ENCODE assay signal across 8 cellular contexts in the genomic region with DNA sequence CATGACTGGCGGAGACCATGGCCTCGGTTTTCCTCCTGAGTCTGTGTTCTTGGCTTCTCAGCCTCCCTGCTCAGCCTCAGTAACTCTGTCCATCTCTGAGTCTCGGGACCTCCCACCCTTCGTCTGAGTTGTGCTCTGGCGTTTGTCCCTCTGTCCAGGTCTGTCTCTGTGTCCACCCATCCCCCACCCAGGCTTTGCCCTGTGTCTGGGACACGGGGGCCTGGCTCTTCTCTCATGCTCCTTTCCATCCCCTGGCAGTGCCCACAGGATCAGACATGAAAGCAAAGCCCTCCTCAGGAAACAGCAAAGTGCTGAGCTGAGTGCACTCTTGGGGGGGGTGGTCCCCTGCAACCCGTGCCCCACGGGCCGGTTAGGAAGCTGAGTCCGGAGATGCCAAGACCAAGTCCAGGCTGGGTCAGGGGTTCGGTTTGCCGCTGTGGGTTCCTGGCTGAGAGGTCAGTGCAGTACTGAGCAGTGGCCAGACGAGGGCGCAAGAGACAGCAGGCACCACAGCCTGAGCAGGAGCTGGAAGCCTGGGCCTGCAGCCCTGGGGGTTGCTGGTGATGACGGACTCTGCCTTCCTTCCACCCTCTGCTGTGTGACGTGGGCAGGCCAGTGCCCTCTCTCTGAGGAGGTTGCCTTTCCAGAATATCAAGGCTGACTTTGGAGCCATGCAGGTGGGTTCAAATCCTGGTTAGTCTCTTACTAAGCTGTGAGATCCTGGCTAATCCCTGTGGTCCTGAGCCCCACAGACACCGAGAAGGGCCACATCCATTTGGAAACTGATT. TPM values are rescaled to one million over a fixed set of nuclear protein-coding genes. Genes with fewer than 3 reads are reported as not detected.
DNase-seq lines count a peak whose midpoint lies in the region; ATAC-seq and TF ChIP-seq lines count a peak whose summit lies in the region.

No MANE protein-coding gene starts in this region.

- no peaks in the 10 kb centered on the region for H3K79me2 ChIP-seq in fibroblast of lung (ENCODE audit: control insufficient read depth, insufficient read depth, low read length)

- H3K27me3 Mint-ChIP-seq in activated T-cell treated with anti-CD3 and anti-CD28 coated beads, Interleukin-2, amount 50 U/mL, for 72 hours (ENCODE audit: low read depth) = no peaks in the 10 kb centered on the region
- H3K27me3 Mint-ChIP-seq in nephron (ENCODE audit: low read depth) = peaks cover 10% of the 10 kb centered on the region

- peaks cover 0 to 46% (median 21%) of the 10 kb centered on the region in 4 donors for H3K4me1 ChIP-seq in Peyer's patch
- H3K4me1 ChIP-seq in fibroblast of lung (ENCODE audit: control insufficient read depth, extremely low read depth, insufficient read depth, low read length) = no peaks in the 10 kb centered on the region

- no peaks in the 10 kb centered on the region for H3K9me3 ChIP-seq in Peyer's patch
- no peaks in the 10 kb centered on the region for H3K9me3 ChIP-seq in fibroblast of lung (ENCODE audit: control insufficient read depth, insufficient read depth, low read depth, low read length)

- DNase-seq in AG20443 (ENCODE audit: low spot score) = peak; percentile 94
- peak; percentile 86 to 92 (median 88) for DNase-seq in Peyer's patch
- DNase-seq in activated T-cell treated with anti-CD3 and anti-CD28 coated beads, Interleukin-2, amount 50 U/mL, for 72 hours = peak; percentile 85 to 87
- peak; percentile 59 to 68 for DNase-seq in fibroblast of lung (ENCODE audit: low read depth in 2 of 2)
- DNase-seq in stimulated activated naive CD4-positive, alpha-beta T cell treated with Interleukin-2 at 50 U/mL for 16 hours (lab: John Stamatoyannopoulos, UW) = peak; percentile 64

- H3K27ac Mint-ChIP-seq in activated T-cell treated with anti-CD3 and anti-CD28 coated beads, Interleukin-2, amount 50 U/mL, for 72 hours = no peak overlapping the region
- H3K27ac Mint-ChIP-seq in nephron = peak overlapping the region in 1 of 3 experiments; percentile 69

- ATAC-seq in GM18870 (IDR thresholded peaks at IDR 0.05; ENCODE audit: unreplicated experiment) (peak; percentile 34), HG03439 (IDR thresholded peaks at IDR 0.05; ENCODE audit: unreplicated experiment) (peak; percentile 56)
- peak; percentile 66 to 76 for ATAC-seq in activated T-cell treated with anti-CD3 and anti-CD28 coated beads, Interleukin-2, amount 50 U/mL, for 72 hours (replicated peaks in 1 of 2)

- H3K36me3 Mint-ChIP-seq in activated T-cell treated with anti-CD3 and anti-CD28 coated beads, Interleukin-2, amount 50 U/mL, for 72 hours (ENCODE audit: insufficient read depth in 2 of 2) = no peaks in the 10 kb centered on the region
- no peaks in the 10 kb centered on the region for H3K36me3 Mint-ChIP-seq in nephron (ENCODE audit: low read depth)

- H3K9me3 Mint-ChIP-seq in activated T-cell treated with anti-CD3 and anti-CD28 coated beads, Interleukin-2, amount 50 U/mL, for 72 hours = no peaks in the 10 kb centered on the region
- no peaks in the 10 kb centered on the region for H3K9me3 Mint-ChIP-seq in nephron

- H3K9ac ChIP-seq in fibroblast of lung (ENCODE audit: insufficient read depth, low read length) = no peak overlapping the region

- H3K36me3 ChIP-seq in Peyer's patch (no peaks in the 10 kb centered on the region), fibroblast of lung (ENCODE audit: control insufficient read depth, insufficient read depth, low read length) (no peaks in the 10 kb centered on the region)

- peaks cover 42% of the 10 kb centered on the region for H3K4me1 Mint-ChIP-seq in activated T-cell treated with anti-CD3 and anti-CD28 coated beads, Interleukin-2, amount 50 U/mL, for 72 hours (ENCODE audit: low read depth)
- peaks cover 14% of the 10 kb centered on the region for H3K4me1 Mint-ChIP-seq in nephron

- TF ChIP-seq CTCF in Peyer's patch (IDR thresholded peaks at IDR 0.05) (peak; percentile 95 to 98 (median 98)), fibroblast of lung (conservative IDR thresholded peaks at IDR 0.05 in 1 of 2, IDR thresholded peaks at IDR 0.05 in 1 of 2; ENCODE audit: low read depth in 1 of 2, low read length in 2 of 2) (peak; percentile 93 to 98), nephron (IDR thresholded peaks at IDR 0.05; ENCODE audit: unreplicated experiment in 3 of 3) (peak; percentile 93 to 97 (median 96))

- H3K4me2 ChIP-seq in fibroblast of lung (ENCODE audit: extremely low read depth, insufficient read depth, low read length) = no peak overlapping the region

- H2AFZ ChIP-seq in fibroblast of lung (ENCODE audit: low read length) = no peak overlapping the region

- H3K4me3 ChIP-seq in Peyer's patch (peak overlapping the region in 2 of 4 donors; percentile 31 to 34), fibroblast of lung (replicated peaks in 1 of 4; ENCODE audit: control extremely low read depth in 1 of 4, insufficient read depth in 1 of 4, low read depth in 3 of 4, low read length in 4 of 4) (no peak overlapping the region)

- H4K20me1 ChIP-seq in fibroblast of lung (ENCODE audit: control insufficient read depth, extremely low read depth, insufficient read depth, low read length) = no peaks in the 10 kb centered on the region

- TF ChIP-seq POLR2A in Peyer's patch (IDR thresholded peaks at IDR 0.05) = no peak

- H3K27me3 ChIP-seq in Peyer's patch = no peaks in the 10 kb centered on the region
- H3K27me3 ChIP-seq in fibroblast of lung (ENCODE audit: control insufficient read depth, insufficient read depth, low read length) = no peaks in the 10 kb centered on the region

- H3K27ac ChIP-seq in Peyer's patch (peak overlapping the region; percentile 74 to 85 (median 80)), fibroblast of lung (ENCODE audit: insufficient read depth, low read length) (no peak overlapping the region)

- peak overlapping the region in 1 of 2 donors; percentile 40 for H3K4me3 Mint-ChIP-seq in activated T-cell treated with anti-CD3 and anti-CD28 coated beads, Interleukin-2, amount 50 U/mL, for 72 hours
- no peak overlapping the region for H3K4me3 Mint-ChIP-seq in nephron

RNA-seq across cellular contexts. Expression of gene P2RX1, which starts 2.5 kb away (rescaled TPM):
- total RNA-seq in Peyer's patch = 10 to 100 TPM in 1 of 4 donors, 1 to 10 TPM in 2, under 1 TPM in 1; 0.88 to 27.2 (median 4.3) TPM
- total RNA-seq in activated T-cell treated with anti-CD3 and anti-CD28 coated beads, Interleukin-2, amount 50 U/mL, for 72 hours = 1 to 10 TPM; 1.6 to 2.3 TPM
- total RNA-seq in fibroblast of lung = under 0.01 TPM in 2 replicates
- polyA plus RNA-seq in fibroblast of lung = 0.02 TPM in 1 of 2 replicates, not detected in the other
- polyA plus RNA-seq in fibroblast of lung (2012) = 0.03 TPM in 1 of 2 replicates, not detected in the other
- not detected in 2 replicates for polyA minus RNA-seq in fibroblast of lung (ENCODE audit: low replicate concordance)

RNA-seq across cellular contexts. Expression of gene CAMKK1, which starts 20.9 kb away (rescaled TPM):
- 10 to 100 TPM in 1 of 4 donors, 1 to 10 TPM in 3; 2.5 to 13.2 (median 4.6) TPM for total RNA-seq in Peyer's patch
- 1 to 10 TPM; 2.2 to 2.6 TPM for total RNA-seq in activated T-cell treated with anti-CD3 and anti-CD28 coated beads, Interleukin-2, amount 50 U/mL, for 72 hours
- 1.8 and 2.5 TPM in 2 replicates for total RNA-seq in fibroblast of lung
- polyA plus RNA-seq in fibroblast of lung = 0.41 and 1.3 TPM in 2 replicates
- polyA plus RNA-seq in fibroblast of lung (2012) = 0.30 and 1.2 TPM in 2 replicates
- polyA minus RNA-seq in fibroblast of lung (ENCODE audit: low replicate concordance) = 0.94 and 1.6 TPM in 2 replicates

RNA-seq across cellular contexts. Expression of gene ATP2A3, which starts 50.5 kb away (rescaled TPM):
- total RNA-seq in Peyer's patch = 100 to 1,000 TPM in 2 of 4 donors, 10 to 100 TPM in 2; 78.6 to 231 (median 112) TPM
- total RNA-seq in activated T-cell treated with anti-CD3 and anti-CD28 coated beads, Interleukin-2, amount 50 U/mL, for 72 hours = 100 to 1,000 TPM; 108 to 109 TPM
- 5.9 and 12.4 TPM in 2 replicates for total RNA-seq in fibroblast of lung
- 0.25 and 1.3 TPM in 2 replicates for polyA plus RNA-seq in fibroblast of lung
- polyA plus RNA-seq in fibroblast of lung (2012) = 0.71 and 2.3 TPM in 2 replicates
- 2.0 and 3.7 TPM in 2 replicates for polyA minus RNA-seq in fibroblast of lung (ENCODE audit: low replicate concordance)
